Comparison of ENCODE assay signal across 13 cellular contexts in the genomic region with DNA sequence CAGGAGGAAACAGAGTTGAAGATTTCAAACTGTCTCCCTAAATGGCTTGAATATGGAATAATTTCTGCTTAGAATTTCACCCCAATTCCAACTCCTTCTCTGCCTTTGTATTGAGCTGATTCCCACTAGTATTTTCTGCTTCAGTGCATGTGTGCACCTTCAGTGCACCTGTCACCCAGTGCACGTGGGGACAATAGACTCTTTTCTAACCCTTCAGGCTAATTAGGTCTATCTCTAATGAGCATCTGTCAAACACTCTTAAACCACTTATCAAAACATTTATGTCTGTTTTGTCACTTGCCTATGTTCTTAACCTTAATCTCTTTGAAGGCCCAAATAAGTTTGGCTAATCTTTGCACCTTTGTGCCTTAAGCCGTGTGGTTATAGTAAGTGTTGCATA.
"Had no signal": no experiment of that assay in that cellular context is flagged by ENCODE, and none has a peak within 500 bp of the region (broad histone marks: within the 10 kb centered on the region; RNA-seq: fewer than 3 reads in every experiment).

No MANE protein-coding gene starts in this region.

- H3K27me3 ChIP-seq: ascending aorta, right lobe of liver, suprapubic skin had no signal

- H3K4me1 ChIP-seq: ascending aorta, right lobe of liver, suprapubic skin had no signal

- FAIRE-seq: bronchial epithelial cell, islet of Langerhans had no signal

- H3K4me3 ChIP-seq: ascending aorta, dorsolateral prefrontal cortex, right lobe of liver, suprapubic skin had no signal

- ATAC-seq: activated CD8-positive, alpha-beta memory T cell treated with anti-CD3 and anti-CD28 coated beads, Interleukin-2, amount 10 ng/mL, durations not matched to agents 7 days and 5 days; right lobe of liver had no signal

- H3K36me3 ChIP-seq: ascending aorta, right lobe of liver, suprapubic skin had no signal

- DNase-seq: activated CD4-positive, alpha-beta T cell treated with anti-CD3 and anti-CD28 coated beads for 1 hour; activated CD4-positive, alpha-beta T cell treated with anti-CD3 and anti-CD28 coated beads, Interleukin-2, amount 50 U/mL, for 48 hours; activated CD8-positive, alpha-beta memory T cell treated with anti-CD3 and anti-CD28 coated beads, Interleukin-2, amount 10 ng/mL, durations not matched to agents 7 days and 5 days; activated naive CD4-positive, alpha-beta T cell treated with anti-CD3 and anti-CD28 coated beads, Interleukin-2, amount 10 ng/mL, durations not matched to agents 7 days and 5 days; activated T-cell treated with anti-CD3 and anti-CD28 coated beads, Interleukin-2, amount 50 U/mL, for 24 hours; dorsolateral prefrontal cortex; midbrain; right lobe of liver; trophoblast cell had no signal

- H3K9me3 ChIP-seq: ascending aorta, right lobe of liver, suprapubic skin had no signal

- H3K27ac ChIP-seq: ascending aorta, dorsolateral prefrontal cortex, right lobe of liver, suprapubic skin had no signal
